ENCODE assay signal across 17 cellular contexts in genomic region chr4:75338352-75338880, GRCh38.
"Had no signal": no experiment of that assay in that cellular context is flagged by ENCODE, and none has a peak within 500 bp of the region (broad histone marks: within the 10 kb centered on the region; RNA-seq: fewer than 3 reads in every experiment).

No MANE protein-coding gene starts in this region.

- DNase-seq: cortex of kidney; dorsolateral prefrontal cortex; effector CD8-positive, alpha-beta T cell; heart left ventricle; hippocampal formation; kidney glomerular epithelial cell; mucosa of descending colon; naive thymus-derived CD8-positive, alpha-beta T cell; ovary; right cardiac atrium; stimulated activated CD4-positive, alpha-beta T cell treated with anti-CD3 and anti-CD28 coated beads, Interleukin-4, amount 100 ng/mL, for 1 hour; stimulated activated CD8-positive, alpha-beta memory T cell treated with anti-CD3 and anti-CD28 coated beads, Interleukin-4, amount 100 ng/mL, for 48 hours; stimulated activated naive CD8-positive, alpha-beta T cell treated with anti-CD3 and anti-CD28 coated beads, Interleukin-15, Interleukin-2, amounts not matched to agents 100 U/mL and 50 U/mL, for 24 hours; upper lobe of right lung had no signal

- H3K4me3 ChIP-seq: dorsolateral prefrontal cortex, heart left ventricle, mucosa of descending colon, ovary, tibial nerve, upper lobe of right lung had no signal

- H3K4me1 ChIP-seq: heart left ventricle, upper lobe of right lung had no signal

- H3K27ac ChIP-seq: dorsolateral prefrontal cortex, heart left ventricle, neutrophil, ovary, tibial nerve, upper lobe of right lung had no signal

- ATAC-seq: heart left ventricle; mucosa of descending colon; naive thymus-derived CD8-positive, alpha-beta T cell; right cardiac atrium; stimulated activated effector memory CD8-positive, alpha-beta T cell treated with anti-CD3 and anti-CD28 coated beads, Interleukin-12 subunit alpha, Interleukin-12 subunit beta, amount 100 ng/mL, for 72 hours; stimulated activated naive CD8-positive, alpha-beta T cell treated with anti-CD3 and anti-CD28 coated beads, Interleukin-15, Interleukin-2, amounts not matched to agents 100 U/mL and 50 U/mL, for 24 hours; upper lobe of right lung had no signal

- H3K9me3 ChIP-seq: mucosa of descending colon, neutrophil, ovary, upper lobe of right lung had no signal

- H3K27me3 ChIP-seq: dorsolateral prefrontal cortex, heart left ventricle, neutrophil, ovary, tibial nerve, upper lobe of right lung had no signal

- H3K36me3 ChIP-seq: heart left ventricle, neutrophil, ovary, tibial nerve, upper lobe of right lung had no signal
